Comparison of ENCODE assay signal across 8 cellular contexts in genomic region chr6:109483744-109484075, GRCh38. TPM values are rescaled to one million over a fixed set of nuclear protein-coding genes. Genes with fewer than 3 reads are reported as not detected.
DNase-seq lines count a peak whose midpoint lies in the region; ATAC-seq and TF ChIP-seq lines count a peak whose summit lies in the region.

No MANE protein-coding gene starts in this region.

- TF ChIP-seq POLR2A in breast epithelium (IDR thresholded peaks at IDR 0.05), result no peak

- peak overlapping the region; percentile 31; the same call in 1 of the 2 replicates for H3K9ac ChIP-seq in DND-41 (ENCODE audit: low read depth, low read length)

- peak overlapping the region; percentile 80 for H3K4me3 Mint-ChIP-seq in natural killer cell

- H3K36me3 ChIP-seq in DND-41 (ENCODE audit: insufficient read depth, low read length) (peaks cover 29% of the 10 kb centered on the region), breast epithelium (no peaks in the 10 kb centered on the region)

- H3K27ac Mint-ChIP-seq in natural killer cell, result peak overlapping the region; percentile 35 to 75

- ATAC-seq in DND-41 (ENCODE audit: insufficient read depth, low read depth), result no peak
- ATAC-seq in HG03196 (IDR thresholded peaks at IDR 0.05; ENCODE audit: unreplicated experiment), result peak; percentile 10
- peak in 1 of 3 donors; percentile 7 for ATAC-seq in natural killer cell

- peaks cover 16% of the 10 kb centered on the region; the same call in 1 of the 2 replicates for H4K20me1 ChIP-seq in DND-41 (ENCODE audit: insufficient read depth, low read length)

- peak overlapping the region; percentile 66 for H2AFZ ChIP-seq in DND-41 (ENCODE audit: low read depth, low read length)

- H3K36me3 Mint-ChIP-seq in natural killer cell, result peaks cover 17% of the 10 kb centered on the region

- H3K9me3 ChIP-seq in DND-41 (ENCODE audit: insufficient read depth, low read length, severe bottlenecking) (no peaks in the 10 kb centered on the region), breast epithelium (no peaks in the 10 kb centered on the region)

- peaks cover 36 to 47% of the 10 kb centered on the region in 2 donors for H3K4me1 Mint-ChIP-seq in natural killer cell

- peaks cover 47% of the 10 kb centered on the region for H3K4me1 ChIP-seq in DND-41 (ENCODE audit: insufficient read depth, low read length)
- H3K4me1 ChIP-seq in breast epithelium, result peaks cover 0 to 11% of the 10 kb centered on the region in 2 donors

- no peak for DNase-seq in DND-41
- no peak for DNase-seq in breast epithelium (ENCODE audit: low spot score in 2 of 2)
- no peak for DNase-seq in natural killer cell
- no peak for DNase-seq in NOMO-1 treated with dmso at 0.1 percent for 144 hours (lab: John Stamatoyannopoulos, UW; ENCODE audit: unreplicated experiment)
- DNase-seq in T-helper 9 cell, result no peak
- DNase-seq in A172 (ENCODE audit: low spot score), result no peak
- no peak for DNase-seq in NCI-H526 treated with DMSO at 0.1 percent for 48 hours (lab: John Stamatoyannopoulos, UW)

- TF ChIP-seq CTCF in DND-41 (IDR thresholded peaks at IDR 0.05; ENCODE audit: borderline replicate concordance, extremely low read depth, low read length, poor library complexity, severe bottlenecking), result no peak
- TF ChIP-seq CTCF in breast epithelium (IDR thresholded peaks at IDR 0.05), result no peak
- TF ChIP-seq CTCF in natural killer cell (IDR thresholded peaks at IDR 0.05), result no peak

- no peaks in the 10 kb centered on the region for H3K9me3 Mint-ChIP-seq in natural killer cell

- H3K79me2 ChIP-seq in DND-41 (ENCODE audit: insufficient read depth, low read length), result peaks cover 40% of the 10 kb centered on the region

- intact Hi-C loops in breast epithelium (cut with DNase I; ENCODE audit: low total_unique reads), result no loop called here
- intact Hi-C loops in natural killer cell (cut with micrococcal nuclease), result loop anchor here (1.0 to 2.0 kb wide), 3 partner anchors 25 to 101 kb away; partner anchors contain the start of genes CD164, PPIL6 and SMPD2

- H3K4me3 ChIP-seq in DND-41 (ENCODE audit: low read depth in 1 of 2, low read length in 2 of 2), result peak overlapping the region in 1 of 2 experiments; percentile 62; a peak in 3 of 4 replicates
- peak overlapping the region; percentile 94 to 100 (median 99) for H3K4me3 ChIP-seq in breast epithelium

- no peaks in the 10 kb centered on the region for H3K27me3 Mint-ChIP-seq in natural killer cell (ENCODE audit: low read depth in 2 of 2)

- H3K4me2 ChIP-seq in DND-41 (ENCODE audit: insufficient read depth, low read length), result peak overlapping the region; percentile 79

- H3K27me3 ChIP-seq in DND-41 (ENCODE audit: insufficient read depth, low read length, poor library complexity), result no peaks in the 10 kb centered on the region
- H3K27me3 ChIP-seq in breast epithelium, result no peaks in the 10 kb centered on the region

- no peak overlapping the region for H3K27ac ChIP-seq in DND-41 (ENCODE audit: low read length)
- peak overlapping the region; percentile 84 to 96 for H3K27ac ChIP-seq in breast epithelium

RNA-seq across cellular contexts. Expression of gene ZBTB24, which starts 0.7 kb away (rescaled TPM):
- total RNA-seq in breast epithelium, result 10 to 100 TPM in 1 of 3 donors, 1 to 10 TPM in 2; 9.1 to 13.8 (median 9.8) TPM
- 10 to 100 TPM in 1 of 3 donors, 1 to 10 TPM in 2; 6.7 to 10.6 (median 8.6) TPM for total RNA-seq in natural killer cell
- total RNA-seq in A172 (2014; rRNA removed; shearing (Covaris generic)), result 7.9 and 9.8 TPM in 2 replicates

RNA-seq across cellular contexts. Expression of gene MICAL1, which starts 28.1 kb away (rescaled TPM):
- total RNA-seq in breast epithelium, result 10 to 100 TPM; 23.6 to 29.8 (median 25.5) TPM
- 100 to 1,000 TPM in 1 of 3 donors, 10 to 100 TPM in 2; 72.4 to 102 (median 81.3) TPM for total RNA-seq in natural killer cell
- total RNA-seq in A172 (2014; rRNA removed; shearing (Covaris generic)), result 34.2 and 37.3 TPM in 2 replicates

RNA-seq across cellular contexts. Expression of gene SMPD2, which starts 43.2 kb away (rescaled TPM):
- 10 to 100 TPM in 2 of 3 donors, 1 to 10 TPM in 1; 8.5 to 26.2 (median 12.1) TPM for total RNA-seq in breast epithelium
- 10 to 100 TPM; 25.0 to 37.3 (median 29.3) TPM for total RNA-seq in natural killer cell
- 9.1 and 13.1 TPM in 2 replicates for total RNA-seq in A172 (2014; rRNA removed; shearing (Covaris generic))

RNA-seq across cellular contexts. Expression of gene PPIL6, which starts 43.3 kb away (rescaled TPM):
- total RNA-seq in breast epithelium, result 10 to 100 TPM in 1 of 3 donors, 1 to 10 TPM in 2; 2.6 to 16.5 (median 2.9) TPM
- under 1 TPM; 0.28 to 0.70 (median 0.40) TPM for total RNA-seq in natural killer cell
- total RNA-seq in A172 (2014; rRNA removed; shearing (Covaris generic)), result 1.7 and 2.4 TPM in 2 replicates
